In genomic region chr17:77887464-77888241, GRCh38 we compare ENCODE assay signal across 8 cellular contexts.
A peak's percentile ranks its signal among the peaks of the same experiment; 100 is the strongest.
DNase-seq lines count a peak whose midpoint lies in the region; ATAC-seq lines count a peak whose summit lies in the region.

No MANE protein-coding gene starts in this region.

- peaks cover 40% of the 10 kb centered on the region for H3K27me3 Mint-ChIP-seq in activated CD4-positive, alpha-beta T cell treated with anti-CD3 and anti-CD28 coated beads, Interleukin-2, amount 10 ng/mL, durations not matched to agents 7 days and 5 days

- CTCF ChIA-PET in activated CD4-positive, alpha-beta T cell treated with anti-CD3 and anti-CD28 coated beads, Interleukin-2, amount 10 ng/mL, durations not matched to agents 7 days and 5 days (lab: Charles Lee): interaction anchor here (1.6 kb wide), 1 partner anchor 103 kb away, joined by 6 read pairs; no protein-coding TSS in a partner anchor

- peak overlapping the region; percentile 69 for H3K4me3 Mint-ChIP-seq in activated CD4-positive, alpha-beta T cell treated with anti-CD3 and anti-CD28 coated beads, Interleukin-2, amount 10 ng/mL, durations not matched to agents 7 days and 5 days

- peak overlapping the region; percentile 80 for H3K27ac Mint-ChIP-seq in activated CD4-positive, alpha-beta T cell treated with anti-CD3 and anti-CD28 coated beads, Interleukin-2, amount 10 ng/mL, durations not matched to agents 7 days and 5 days

- DNase-seq in Ammon's horn (ENCODE audit: low spot score): peak; percentile 77
- peak; percentile 44 for DNase-seq in NCI-H1092 treated with DMSO at 0.1 percent for 48 hours (lab: John Stamatoyannopoulos, UW)
- peak; percentile 64 for DNase-seq in activated CD4-positive, alpha-beta T cell treated with anti-CD3 and anti-CD28 coated beads, Interleukin-2, amount 10 ng/mL, durations not matched to agents 7 days and 5 days
- DNase-seq in left kidney (ENCODE audit: low read depth, low spot score): peak; percentile 87
- peak; percentile 70 for DNase-seq in stimulated activated CD4-positive, alpha-beta T cell treated with anti-CD3 and anti-CD28 coated beads, Interleukin-15, amount 100 ng/mL, for 24 hours

- H3K27ac ChIP-seq in cingulate gyrus (ENCODE audit: low read depth, low read length): peak overlapping the region; percentile 78

- POLR2A ChIA-PET in activated CD4-positive, alpha-beta T cell treated with anti-CD3 and anti-CD28 coated beads, Interleukin-2, amount 10 ng/mL, durations not matched to agents 7 days and 5 days (lab: Charles Lee): no interaction called here

- H3K9me3 Mint-ChIP-seq in activated CD4-positive, alpha-beta T cell treated with anti-CD3 and anti-CD28 coated beads, Interleukin-2, amount 10 ng/mL, durations not matched to agents 7 days and 5 days: no peaks in the 10 kb centered on the region

- peaks cover 42% of the 10 kb centered on the region for H3K4me1 Mint-ChIP-seq in activated CD4-positive, alpha-beta T cell treated with anti-CD3 and anti-CD28 coated beads, Interleukin-2, amount 10 ng/mL, durations not matched to agents 7 days and 5 days

- H3K36me3 Mint-ChIP-seq in activated CD4-positive, alpha-beta T cell treated with anti-CD3 and anti-CD28 coated beads, Interleukin-2, amount 10 ng/mL, durations not matched to agents 7 days and 5 days (ENCODE audit: low read depth): no peaks in the 10 kb centered on the region

- ATAC-seq in HG02798 (IDR thresholded peaks at IDR 0.05; ENCODE audit: poor library complexity, unreplicated experiment) (no peak), HG03025 (IDR thresholded peaks at IDR 0.05; ENCODE audit: low FRiP score, unreplicated experiment) (no peak)
